1 cellular context compared by ENCODE assay signal in the genomic region with DNA sequence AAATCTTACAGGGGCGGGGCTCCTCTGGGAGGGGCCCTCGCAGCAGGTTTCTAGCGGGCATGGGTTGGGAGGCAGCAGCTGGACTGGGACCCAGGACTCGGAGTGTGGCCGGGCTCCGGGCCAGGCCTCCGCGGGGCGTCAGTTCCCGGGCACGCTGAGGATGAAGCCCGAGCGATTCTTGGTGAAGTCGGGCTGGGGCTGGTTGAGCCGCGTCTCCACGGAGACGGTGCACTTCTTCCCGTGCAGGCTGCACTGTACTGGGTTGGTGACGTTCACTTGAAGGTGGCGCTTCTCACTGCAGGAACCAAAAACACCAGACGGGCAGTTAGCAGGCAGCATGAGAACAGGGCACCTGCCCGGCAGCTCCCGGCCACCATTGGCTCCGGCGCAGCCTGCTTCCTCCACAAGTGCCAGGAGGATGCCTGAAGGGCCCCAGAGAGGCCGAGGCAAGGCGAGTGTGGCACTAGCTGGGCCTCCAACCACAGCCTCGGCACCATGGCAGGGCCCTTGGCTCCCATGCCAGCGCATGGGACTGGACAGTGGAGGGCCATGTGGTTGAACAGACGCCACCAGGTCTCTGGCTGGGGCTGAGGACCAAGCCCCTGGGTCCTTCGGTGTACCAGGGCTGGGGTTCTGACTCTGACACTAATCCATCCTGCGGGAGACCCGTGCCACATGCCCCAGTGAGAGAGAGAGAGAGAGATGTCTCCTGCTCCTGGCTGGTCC.
TF ChIP-seq lines count a peak whose summit lies in the region.

No MANE protein-coding gene starts in this region.

TF ChIP-seq in GM23338, 12 proteins besides CTCF, POLR2A, EP300 and RAD21 (continued from another document):
- TF ChIP-seq ZNF331 (CRISPR knock-in tag; IDR thresholded peaks at IDR 0.05; ENCODE audit: low read depth) = no peak
- TF ChIP-seq, protein P1, sequence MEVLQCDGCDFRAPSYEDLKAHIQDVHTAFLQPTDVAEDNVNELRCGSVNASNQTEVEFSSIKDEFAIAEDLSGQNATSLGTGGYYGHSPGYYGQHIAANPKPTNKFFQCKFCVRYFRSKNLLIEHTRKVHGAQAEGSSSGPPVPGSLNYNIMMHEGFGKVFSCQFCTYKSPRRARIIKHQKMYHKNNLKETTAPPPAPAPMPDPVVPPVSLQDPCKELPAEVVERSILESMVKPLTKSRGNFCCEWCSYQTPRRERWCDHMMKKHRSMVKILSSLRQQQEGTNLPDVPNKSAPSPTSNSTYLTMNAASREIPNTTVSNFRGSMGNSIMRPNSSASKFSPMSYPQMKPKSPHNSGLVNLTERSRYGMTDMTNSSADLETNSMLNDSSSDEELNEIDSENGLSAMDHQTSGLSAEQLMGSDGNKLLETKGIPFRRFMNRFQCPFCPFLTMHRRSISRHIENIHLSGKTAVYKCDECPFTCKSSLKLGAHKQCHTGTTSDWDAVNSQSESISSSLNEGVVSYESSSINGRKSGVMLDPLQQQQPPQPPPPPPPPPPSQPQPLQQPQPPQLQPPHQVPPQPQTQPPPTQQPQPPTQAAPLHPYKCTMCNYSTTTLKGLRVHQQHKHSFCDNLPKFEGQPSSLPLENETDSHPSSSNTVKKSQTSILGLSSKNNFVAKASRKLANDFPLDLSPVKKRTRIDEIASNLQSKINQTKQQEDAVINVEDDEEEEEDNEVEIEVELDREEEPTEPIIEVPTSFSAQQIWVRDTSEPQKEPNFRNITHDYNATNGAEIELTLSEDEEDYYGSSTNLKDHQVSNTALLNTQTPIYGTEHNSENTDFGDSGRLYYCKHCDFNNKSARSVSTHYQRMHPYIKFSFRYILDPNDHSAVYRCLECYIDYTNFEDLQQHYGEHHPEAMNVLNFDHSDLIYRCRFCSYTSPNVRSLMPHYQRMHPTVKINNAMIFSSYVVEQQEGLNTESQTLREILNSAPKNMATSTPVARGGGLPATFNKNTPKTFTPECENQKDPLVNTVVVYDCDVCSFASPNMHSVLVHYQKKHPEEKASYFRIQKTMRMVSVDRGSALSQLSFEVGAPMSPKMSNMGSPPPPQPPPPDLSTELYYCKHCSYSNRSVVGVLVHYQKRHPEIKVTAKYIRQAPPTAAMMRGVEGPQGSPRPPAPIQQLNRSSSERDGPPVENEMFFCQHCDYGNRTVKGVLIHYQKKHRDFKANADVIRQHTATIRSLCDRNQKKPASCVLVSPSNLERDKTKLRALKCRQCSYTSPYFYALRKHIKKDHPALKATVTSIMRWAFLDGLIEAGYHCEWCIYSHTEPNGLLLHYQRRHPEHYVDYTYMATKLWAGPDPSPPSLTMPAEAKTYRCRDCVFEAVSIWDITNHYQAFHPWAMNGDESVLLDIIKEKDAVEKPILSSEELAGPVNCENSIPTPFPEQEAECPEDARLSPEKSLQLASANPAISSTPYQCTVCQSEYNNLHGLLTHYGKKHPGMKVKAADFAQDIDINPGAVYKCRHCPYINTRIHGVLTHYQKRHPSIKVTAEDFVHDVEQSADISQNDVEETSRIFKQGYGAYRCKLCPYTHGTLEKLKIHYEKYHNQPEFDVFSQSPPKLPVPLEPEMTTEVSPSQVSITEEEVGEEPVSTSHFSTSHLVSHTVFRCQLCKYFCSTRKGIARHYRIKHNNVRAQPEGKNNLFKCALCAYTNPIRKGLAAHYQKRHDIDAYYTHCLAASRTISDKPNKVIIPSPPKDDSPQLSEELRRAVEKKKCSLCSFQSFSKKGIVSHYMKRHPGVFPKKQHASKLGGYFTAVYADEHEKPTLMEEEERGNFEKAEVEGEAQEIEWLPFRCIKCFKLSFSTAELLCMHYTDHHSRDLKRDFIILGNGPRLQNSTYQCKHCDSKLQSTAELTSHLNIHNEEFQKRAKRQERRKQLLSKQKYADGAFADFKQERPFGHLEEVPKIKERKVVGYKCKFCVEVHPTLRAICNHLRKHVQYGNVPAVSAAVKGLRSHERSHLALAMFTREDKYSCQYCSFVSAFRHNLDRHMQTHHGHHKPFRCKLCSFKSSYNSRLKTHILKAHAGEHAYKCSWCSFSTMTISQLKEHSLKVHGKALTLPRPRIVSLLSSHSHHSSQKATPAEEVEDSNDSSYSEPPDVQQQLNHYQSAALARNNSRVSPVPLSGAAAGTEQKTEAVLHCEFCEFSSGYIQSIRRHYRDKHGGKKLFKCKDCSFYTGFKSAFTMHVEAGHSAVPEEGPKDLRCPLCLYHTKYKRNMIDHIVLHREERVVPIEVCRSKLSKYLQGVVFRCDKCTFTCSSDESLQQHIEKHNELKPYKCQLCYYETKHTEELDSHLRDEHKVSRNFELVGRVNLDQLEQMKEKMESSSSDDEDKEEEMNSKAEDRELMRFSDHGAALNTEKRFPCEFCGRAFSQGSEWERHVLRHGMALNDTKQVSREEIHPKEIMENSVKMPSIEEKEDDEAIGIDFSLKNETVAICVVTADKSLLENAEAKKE (CRISPR knock-in tag; IDR thresholded peaks at IDR 0.05) = no peak
- TF ChIP-seq, protein P2, sequence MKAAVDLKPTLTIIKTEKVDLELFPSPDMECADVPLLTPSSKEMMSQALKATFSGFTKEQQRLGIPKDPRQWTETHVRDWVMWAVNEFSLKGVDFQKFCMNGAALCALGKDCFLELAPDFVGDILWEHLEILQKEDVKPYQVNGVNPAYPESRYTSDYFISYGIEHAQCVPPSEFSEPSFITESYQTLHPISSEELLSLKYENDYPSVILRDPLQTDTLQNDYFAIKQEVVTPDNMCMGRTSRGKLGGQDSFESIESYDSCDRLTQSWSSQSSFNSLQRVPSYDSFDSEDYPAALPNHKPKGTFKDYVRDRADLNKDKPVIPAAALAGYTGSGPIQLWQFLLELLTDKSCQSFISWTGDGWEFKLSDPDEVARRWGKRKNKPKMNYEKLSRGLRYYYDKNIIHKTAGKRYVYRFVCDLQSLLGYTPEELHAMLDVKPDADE (IDR thresholded peaks at IDR 0.05) = no peak
- no peak for TF ChIP-seq ZNF114 (CRISPR knock-in tag; IDR thresholded peaks at IDR 0.05)
- no peak for TF ChIP-seq EZH2 (IDR thresholded peaks at IDR 0.05; ENCODE audit: low read depth, unreplicated experiment)
- no peak for TF ChIP-seq EZH2phosphoT487 (IDR thresholded peaks at IDR 0.05; ENCODE audit: unreplicated experiment)
- TF ChIP-seq, protein P3, sequence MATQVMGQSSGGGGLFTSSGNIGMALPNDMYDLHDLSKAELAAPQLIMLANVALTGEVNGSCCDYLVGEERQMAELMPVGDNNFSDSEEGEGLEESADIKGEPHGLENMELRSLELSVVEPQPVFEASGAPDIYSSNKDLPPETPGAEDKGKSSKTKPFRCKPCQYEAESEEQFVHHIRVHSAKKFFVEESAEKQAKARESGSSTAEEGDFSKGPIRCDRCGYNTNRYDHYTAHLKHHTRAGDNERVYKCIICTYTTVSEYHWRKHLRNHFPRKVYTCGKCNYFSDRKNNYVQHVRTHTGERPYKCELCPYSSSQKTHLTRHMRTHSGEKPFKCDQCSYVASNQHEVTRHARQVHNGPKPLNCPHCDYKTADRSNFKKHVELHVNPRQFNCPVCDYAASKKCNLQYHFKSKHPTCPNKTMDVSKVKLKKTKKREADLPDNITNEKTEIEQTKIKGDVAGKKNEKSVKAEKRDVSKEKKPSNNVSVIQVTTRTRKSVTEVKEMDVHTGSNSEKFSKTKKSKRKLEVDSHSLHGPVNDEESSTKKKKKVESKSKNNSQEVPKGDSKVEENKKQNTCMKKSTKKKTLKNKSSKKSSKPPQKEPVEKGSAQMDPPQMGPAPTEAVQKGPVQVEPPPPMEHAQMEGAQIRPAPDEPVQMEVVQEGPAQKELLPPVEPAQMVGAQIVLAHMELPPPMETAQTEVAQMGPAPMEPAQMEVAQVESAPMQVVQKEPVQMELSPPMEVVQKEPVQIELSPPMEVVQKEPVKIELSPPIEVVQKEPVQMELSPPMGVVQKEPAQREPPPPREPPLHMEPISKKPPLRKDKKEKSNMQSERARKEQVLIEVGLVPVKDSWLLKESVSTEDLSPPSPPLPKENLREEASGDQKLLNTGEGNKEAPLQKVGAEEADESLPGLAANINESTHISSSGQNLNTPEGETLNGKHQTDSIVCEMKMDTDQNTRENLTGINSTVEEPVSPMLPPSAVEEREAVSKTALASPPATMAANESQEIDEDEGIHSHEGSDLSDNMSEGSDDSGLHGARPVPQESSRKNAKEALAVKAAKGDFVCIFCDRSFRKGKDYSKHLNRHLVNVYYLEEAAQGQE (IDR thresholded peaks at IDR 0.05; ENCODE audit: unreplicated experiment) = no peak
- no peak for TF ChIP-seq NANOG (IDR thresholded peaks at IDR 0.05; ENCODE audit: borderline replicate concordance)
- TF ChIP-seq STAT1 (IDR thresholded peaks at IDR 0.05; ENCODE audit: unreplicated experiment) = no peak
